ENCODE assay signal across 1 cellular context in the genomic region with DNA sequence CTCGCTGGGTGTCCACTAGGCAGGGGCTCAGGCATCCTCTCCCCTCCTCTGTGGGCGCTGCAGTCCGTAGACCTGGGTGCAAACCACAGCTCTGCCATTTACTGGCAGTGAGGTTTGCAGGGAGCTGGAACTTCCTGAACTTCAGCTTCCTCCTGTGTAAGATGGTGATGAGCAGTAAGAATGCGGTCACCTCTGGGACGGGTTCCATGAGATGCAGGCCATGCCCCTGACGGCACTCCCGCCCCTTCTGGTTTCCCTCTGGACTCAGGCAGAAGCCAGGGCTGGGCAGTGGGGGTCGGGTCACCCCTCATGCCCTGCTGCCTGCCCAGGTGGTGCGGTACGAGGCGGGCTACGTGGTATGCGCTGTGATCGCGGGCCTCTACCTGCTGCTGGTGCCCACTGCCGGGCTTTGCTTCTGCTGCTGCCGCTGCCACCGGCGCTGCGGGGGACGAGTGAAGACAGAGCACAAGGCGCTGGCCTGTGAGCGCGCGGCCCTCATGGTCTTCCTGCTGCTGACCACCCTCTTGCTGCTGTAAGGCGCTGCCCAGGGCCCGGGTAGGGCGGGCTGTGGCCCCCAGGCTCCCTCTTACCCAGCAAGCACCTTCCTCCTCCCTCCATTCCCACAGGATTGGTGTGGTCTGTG.
TF ChIP-seq lines count a peak whose summit lies in the region.

No MANE protein-coding gene starts in this region.

TF ChIP-seq in WTC11, 78 proteins besides CTCF, POLR2A, EP300 and RAD21 (continued from another document):
- TF ChIP-seq HMGXB4 (CRISPR knock-in tag; IDR thresholded peaks at IDR 0.05) (no peak), ZNF671 (CRISPR knock-in tag; IDR thresholded peaks at IDR 0.05) (no peak), TP53 (CRISPR knock-in tag; IDR thresholded peaks at IDR 0.05) (no peak), JAZF1 (CRISPR knock-in tag; IDR thresholded peaks at IDR 0.05) (no peak)
- TF ChIP-seq, protein P1, sequence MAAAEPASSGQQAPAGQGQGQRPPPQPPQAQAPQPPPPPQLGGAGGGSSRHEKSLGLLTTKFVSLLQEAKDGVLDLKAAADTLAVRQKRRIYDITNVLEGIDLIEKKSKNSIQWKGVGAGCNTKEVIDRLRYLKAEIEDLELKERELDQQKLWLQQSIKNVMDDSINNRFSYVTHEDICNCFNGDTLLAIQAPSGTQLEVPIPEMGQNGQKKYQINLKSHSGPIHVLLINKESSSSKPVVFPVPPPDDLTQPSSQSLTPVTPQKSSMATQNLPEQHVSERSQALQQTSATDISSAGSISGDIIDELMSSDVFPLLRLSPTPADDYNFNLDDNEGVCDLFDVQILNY (CRISPR knock-in tag; IDR thresholded peaks at IDR 0.05): no peak
